34 cellular contexts compared by ENCODE assay signal in genomic region chr7:113349339-113349738, GRCh38.
"Had no signal": no experiment of that assay in that cellular context is flagged by ENCODE, and none has a peak within 500 bp of the region (broad histone marks: within the 10 kb centered on the region; RNA-seq: fewer than 3 reads in every experiment).

No MANE protein-coding gene starts in this region.

- DNase-seq: activated effector memory CD4-positive, alpha-beta T cell treated with anti-CD3 and anti-CD28 coated beads, Interleukin-2, amount 50 U/mL, for 16 hours; activated effector memory CD4-positive, alpha-beta T cell treated with Interleukin-2 at 50 U/mL for 16 hours; activated gamma-delta T cell; activated gamma-delta T cell treated with Interleukin-2 at 50 U/mL for 16 hours; activated naive CD4-positive, alpha-beta T cell; activated naive CD4-positive, alpha-beta T cell treated with anti-CD3 and anti-CD28 coated beads for 36 hours; activated naive CD4-positive, alpha-beta T cell treated with anti-CD3 and anti-CD28 coated beads, Interleukin-2, amount 10 ng/mL, durations not matched to agents 7 days and 5 days; activated naive CD4-positive, alpha-beta T cell treated with anti-CD3 and anti-CD28 coated beads, Interleukin-2, amount 50 U/mL, for 16 hours; activated naive CD4-positive, alpha-beta T cell treated with Interleukin-2 at 50 U/mL for 16 hours; activated naive CD8-positive, alpha-beta T cell treated with anti-CD3 and anti-CD28 coated beads for 36 hours; activated naive CD8-positive, alpha-beta T cell treated with anti-CD3 and anti-CD28 coated beads, Interleukin-2, amount 10 ng/mL, durations not matched to agents 7 days and 5 days; activated naive CD8-positive, alpha-beta T cell treated with anti-CD3 and anti-CD28 coated beads, Interleukin-2, amount 50 U/mL, for 24 hours; activated T-cell treated with anti-CD3 and anti-CD28 coated beads, Interleukin-2, amount 50 U/mL, for 1 hour; activated T-cell treated with anti-CD3 and anti-CD28 coated beads, Interleukin-2, amount 50 U/mL, for 24 hours; activated T-cell treated with anti-CD3 and anti-CD28 coated beads, Interleukin-2, amount 50 U/mL, for 4 hours; activated T-cell treated with anti-CD3 and anti-CD28 coated beads, Interleukin-2, amount 50 U/mL, for 48 hours; activated T-cell treated with anti-CD3 and anti-CD28 coated beads, Interleukin-2, amount 50 U/mL, for 72 hours; adrenal gland; amniotic stem cell; amygdala; anterior cingulate cortex; aorta; body of pancreas; brain microvascular endothelial cell; caudate nucleus; central memory CD4-positive, alpha-beta T cell; cerebellar nuclear complex had no signal

- H3K4me1 ChIP-seq: adrenal gland, ascending aorta, body of pancreas, breast epithelium had no signal

- H3K9me3 ChIP-seq: adrenal gland, ascending aorta, body of pancreas, breast epithelium had no signal

- H3K36me3 ChIP-seq: adrenal gland, ascending aorta, brain microvascular endothelial cell, breast epithelium, cardiac muscle cell had no signal

- H3K27me3 ChIP-seq: adrenal gland, ascending aorta, body of pancreas, brain microvascular endothelial cell, breast epithelium, cardiac muscle cell had no signal

- FAIRE-seq: astrocyte, bronchial epithelial cell had no signal

- H3K27ac ChIP-seq: adrenal gland, ascending aorta, body of pancreas, brain microvascular endothelial cell, breast epithelium, cardiac muscle cell had no signal

- ATAC-seq: activated naive CD4-positive, alpha-beta T cell treated with anti-CD3 and anti-CD28 coated beads, Interleukin-2, amount 50 U/mL, for 72 hours; activated naive CD8-positive, alpha-beta T cell treated with anti-CD3 and anti-CD28 coated beads, Interleukin-2, amount 50 U/mL, for 24 hours; activated T-cell treated with anti-CD3 and anti-CD28 coated beads, Interleukin-2, amount 50 U/mL, for 4 hours; activated T-cell treated with anti-CD3 and anti-CD28 coated beads, Interleukin-2, amount 50 U/mL, for 72 hours; activated T-helper 17 cell treated with anti-CD3 and anti-CD28 coated beads, Interleukin-2, amount 50 U/mL, for 72 hours; body of pancreas had no signal

- H3K4me3 ChIP-seq: adrenal gland, ascending aorta, body of pancreas, breast epithelium, cardiac muscle cell had no signal
